In genomic region chr6:145787688-145788087, GRCh38 we compare ENCODE assay signal across 7 cellular contexts.
"Had no signal": no experiment of that assay in that cellular context is flagged by ENCODE, and none has a peak within 500 bp of the region (broad histone marks: within the 10 kb centered on the region; RNA-seq: fewer than 3 reads in every experiment).

No MANE protein-coding gene starts in this region.

- H2AFZ ChIP-seq: GM23338 had no signal

- DNase-seq: H9, HCEC 1CT, IMR-90 had no signal

- FAIRE-seq: H1, H54, HTR-8/SVneo had no signal

- ATAC-seq: GM23338 had no signal

- H3K4me3 ChIP-seq: GM23338 had no signal

- H3K4me2 ChIP-seq: GM23338 had no signal
